ENCODE assay signal across 2 cellular contexts in the genomic region with DNA sequence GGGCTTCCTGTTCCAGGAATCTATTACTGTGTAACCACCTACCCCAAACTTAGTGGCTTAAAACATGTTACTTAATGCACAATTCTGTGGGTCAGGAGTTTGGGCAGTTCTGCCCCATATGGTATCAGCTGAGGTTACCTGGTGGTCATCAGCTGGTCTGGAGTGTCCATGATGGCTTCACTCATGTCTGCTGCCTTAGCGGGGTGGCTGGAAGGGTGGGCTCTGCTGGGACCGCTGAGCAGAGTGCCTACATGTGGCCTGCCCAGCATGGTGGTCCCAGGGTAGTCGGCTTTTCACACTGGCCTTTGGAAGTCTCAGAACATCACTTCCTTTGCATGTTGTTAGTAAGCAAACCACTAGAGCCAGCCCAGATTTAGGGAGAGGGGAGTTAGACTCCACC.
TF ChIP-seq lines count a peak whose summit lies in the region.

No MANE protein-coding gene starts in this region.

TF ChIP-seq in A549, 52 proteins besides CTCF, POLR2A, EP300 and RAD21:
- TF ChIP-seq HEYL (CRISPR knock-in tag; IDR thresholded peaks at IDR 0.05) (no peak), PHF8 (IDR thresholded peaks at IDR 0.05; ENCODE audit: borderline replicate concordance, low read depth) (no peak), HOXB5 (CRISPR knock-in tag; IDR thresholded peaks at IDR 0.05) (no peak), JUN (IDR thresholded peaks at IDR 0.05) (no peak), ESRRA (IDR thresholded peaks at IDR 0.05; ENCODE audit: borderline replicate concordance, low read length) (no peak), RARB (CRISPR knock-in tag; IDR thresholded peaks at IDR 0.05) (no peak), HOXA7 (CRISPR knock-in tag; IDR thresholded peaks at IDR 0.05) (no peak), CHD4 (IDR thresholded peaks at IDR 0.05; ENCODE audit: borderline replicate concordance) (no peak), RCOR1 (IDR thresholded peaks at IDR 0.05; ENCODE audit: low read depth, low read length) (no peak), CBX8 (IDR thresholded peaks at IDR 0.05) (no peak), NPAS2 (CRISPR knock-in tag; IDR thresholded peaks at IDR 0.05; ENCODE audit: borderline replicate concordance) (no peak), ZNF302 (CRISPR knock-in tag; IDR thresholded peaks at IDR 0.05) (no peak), ZSCAN20 (CRISPR knock-in tag; IDR thresholded peaks at IDR 0.05) (no peak), MYC (IDR thresholded peaks at IDR 0.05; ENCODE audit: borderline replicate concordance, low read length) (no peak)
- TF ChIP-seq, protein P1, sequence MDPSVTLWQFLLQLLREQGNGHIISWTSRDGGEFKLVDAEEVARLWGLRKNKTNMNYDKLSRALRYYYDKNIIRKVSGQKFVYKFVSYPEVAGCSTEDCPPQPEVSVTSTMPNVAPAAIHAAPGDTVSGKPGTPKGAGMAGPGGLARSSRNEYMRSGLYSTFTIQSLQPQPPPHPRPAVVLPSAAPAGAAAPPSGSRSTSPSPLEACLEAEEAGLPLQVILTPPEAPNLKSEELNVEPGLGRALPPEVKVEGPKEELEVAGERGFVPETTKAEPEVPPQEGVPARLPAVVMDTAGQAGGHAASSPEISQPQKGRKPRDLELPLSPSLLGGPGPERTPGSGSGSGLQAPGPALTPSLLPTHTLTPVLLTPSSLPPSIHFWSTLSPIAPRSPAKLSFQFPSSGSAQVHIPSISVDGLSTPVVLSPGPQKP (IDR thresholded peaks at IDR 0.05; ENCODE audit: low read depth, low read length), result no peak

TF ChIP-seq in GM23338, 12 proteins besides CTCF, POLR2A, EP300 and RAD21 (continued from another document):
- TF ChIP-seq EZH2phosphoT487 (IDR thresholded peaks at IDR 0.05; ENCODE audit: unreplicated experiment), result no peak
- TF ChIP-seq ZNF331 (CRISPR knock-in tag; IDR thresholded peaks at IDR 0.05; ENCODE audit: low read depth), result no peak
- TF ChIP-seq NANOG (IDR thresholded peaks at IDR 0.05; ENCODE audit: borderline replicate concordance), result no peak
- TF ChIP-seq, protein P2, sequence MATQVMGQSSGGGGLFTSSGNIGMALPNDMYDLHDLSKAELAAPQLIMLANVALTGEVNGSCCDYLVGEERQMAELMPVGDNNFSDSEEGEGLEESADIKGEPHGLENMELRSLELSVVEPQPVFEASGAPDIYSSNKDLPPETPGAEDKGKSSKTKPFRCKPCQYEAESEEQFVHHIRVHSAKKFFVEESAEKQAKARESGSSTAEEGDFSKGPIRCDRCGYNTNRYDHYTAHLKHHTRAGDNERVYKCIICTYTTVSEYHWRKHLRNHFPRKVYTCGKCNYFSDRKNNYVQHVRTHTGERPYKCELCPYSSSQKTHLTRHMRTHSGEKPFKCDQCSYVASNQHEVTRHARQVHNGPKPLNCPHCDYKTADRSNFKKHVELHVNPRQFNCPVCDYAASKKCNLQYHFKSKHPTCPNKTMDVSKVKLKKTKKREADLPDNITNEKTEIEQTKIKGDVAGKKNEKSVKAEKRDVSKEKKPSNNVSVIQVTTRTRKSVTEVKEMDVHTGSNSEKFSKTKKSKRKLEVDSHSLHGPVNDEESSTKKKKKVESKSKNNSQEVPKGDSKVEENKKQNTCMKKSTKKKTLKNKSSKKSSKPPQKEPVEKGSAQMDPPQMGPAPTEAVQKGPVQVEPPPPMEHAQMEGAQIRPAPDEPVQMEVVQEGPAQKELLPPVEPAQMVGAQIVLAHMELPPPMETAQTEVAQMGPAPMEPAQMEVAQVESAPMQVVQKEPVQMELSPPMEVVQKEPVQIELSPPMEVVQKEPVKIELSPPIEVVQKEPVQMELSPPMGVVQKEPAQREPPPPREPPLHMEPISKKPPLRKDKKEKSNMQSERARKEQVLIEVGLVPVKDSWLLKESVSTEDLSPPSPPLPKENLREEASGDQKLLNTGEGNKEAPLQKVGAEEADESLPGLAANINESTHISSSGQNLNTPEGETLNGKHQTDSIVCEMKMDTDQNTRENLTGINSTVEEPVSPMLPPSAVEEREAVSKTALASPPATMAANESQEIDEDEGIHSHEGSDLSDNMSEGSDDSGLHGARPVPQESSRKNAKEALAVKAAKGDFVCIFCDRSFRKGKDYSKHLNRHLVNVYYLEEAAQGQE (IDR thresholded peaks at IDR 0.05; ENCODE audit: unreplicated experiment), result no peak
